ENCODE assay signal across 1 cellular context in the genomic region with DNA sequence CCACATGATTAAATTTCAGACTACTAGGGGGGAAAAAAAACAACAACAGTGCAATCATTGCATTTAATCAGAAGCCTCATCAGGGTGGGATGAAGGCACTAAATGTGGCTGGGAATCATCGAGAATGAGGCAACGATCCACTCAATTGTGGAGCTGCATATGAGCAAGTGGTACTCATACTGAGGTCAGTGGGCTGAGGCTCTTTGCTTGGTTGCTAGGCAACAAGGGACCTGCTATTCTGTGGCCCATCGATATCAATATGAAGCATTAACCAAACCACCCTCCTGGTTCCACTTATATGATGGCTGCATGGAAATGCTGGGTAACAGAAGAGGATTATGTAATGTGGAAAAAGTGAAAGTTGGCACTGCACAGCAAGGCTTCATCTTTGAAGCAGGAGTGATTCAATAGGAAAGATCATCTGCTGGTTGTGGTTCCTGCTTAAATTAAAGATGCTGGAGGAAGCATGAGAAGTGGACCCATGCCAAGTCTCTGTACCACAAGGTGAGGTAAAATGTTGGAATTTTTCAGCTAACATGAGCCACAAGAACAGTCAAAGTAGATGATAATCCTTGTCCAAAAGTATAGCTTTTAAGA.
TF ChIP-seq lines count a peak whose summit lies in the region.

No MANE protein-coding gene starts in this region.

TF ChIP-seq in GM12878, 131 proteins besides CTCF, POLR2A, EP300 and RAD21:
- TF ChIP-seq, protein P1, sequence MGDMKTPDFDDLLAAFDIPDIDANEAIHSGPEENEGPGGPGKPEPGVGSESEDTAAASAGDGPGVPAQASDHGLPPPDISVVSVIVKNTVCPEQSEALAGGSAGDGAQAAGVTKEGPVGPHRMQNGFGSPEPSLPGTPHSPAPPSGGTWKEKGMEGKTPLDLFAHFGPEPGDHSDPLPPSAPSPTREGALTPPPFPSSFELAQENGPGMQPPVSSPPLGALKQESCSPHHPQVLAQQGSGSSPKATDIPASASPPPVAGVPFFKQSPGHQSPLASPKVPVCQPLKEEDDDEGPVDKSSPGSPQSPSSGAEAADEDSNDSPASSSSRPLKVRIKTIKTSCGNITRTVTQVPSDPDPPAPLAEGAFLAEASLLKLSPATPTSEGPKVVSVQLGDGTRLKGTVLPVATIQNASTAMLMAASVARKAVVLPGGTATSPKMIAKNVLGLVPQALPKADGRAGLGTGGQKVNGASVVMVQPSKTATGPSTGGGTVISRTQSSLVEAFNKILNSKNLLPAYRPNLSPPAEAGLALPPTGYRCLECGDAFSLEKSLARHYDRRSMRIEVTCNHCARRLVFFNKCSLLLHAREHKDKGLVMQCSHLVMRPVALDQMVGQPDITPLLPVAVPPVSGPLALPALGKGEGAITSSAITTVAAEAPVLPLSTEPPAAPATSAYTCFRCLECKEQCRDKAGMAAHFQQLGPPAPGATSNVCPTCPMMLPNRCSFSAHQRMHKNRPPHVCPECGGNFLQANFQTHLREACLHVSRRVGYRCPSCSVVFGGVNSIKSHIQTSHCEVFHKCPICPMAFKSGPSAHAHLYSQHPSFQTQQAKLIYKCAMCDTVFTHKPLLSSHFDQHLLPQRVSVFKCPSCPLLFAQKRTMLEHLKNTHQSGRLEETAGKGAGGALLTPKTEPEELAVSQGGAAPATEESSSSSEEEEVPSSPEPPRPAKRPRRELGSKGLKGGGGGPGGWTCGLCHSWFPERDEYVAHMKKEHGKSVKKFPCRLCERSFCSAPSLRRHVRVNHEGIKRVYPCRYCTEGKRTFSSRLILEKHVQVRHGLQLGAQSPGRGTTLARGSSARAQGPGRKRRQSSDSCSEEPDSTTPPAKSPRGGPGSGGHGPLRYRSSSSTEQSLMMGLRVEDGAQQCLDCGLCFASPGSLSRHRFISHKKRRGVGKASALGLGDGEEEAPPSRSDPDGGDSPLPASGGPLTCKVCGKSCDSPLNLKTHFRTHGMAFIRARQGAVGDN (IDR thresholded peaks at IDR 0.05): no peak
- no peak for TF ChIP-seq RELB (IDR thresholded peaks at IDR 0.05; ENCODE audit: low read depth)
- peak; percentile 52; the same call in 1 of the 2 replicates for TF ChIP-seq BMI1 (IDR thresholded peaks at IDR 0.05; ENCODE audit: borderline replicate concordance)
- TF ChIP-seq ZSCAN29 (IDR thresholded peaks at IDR 0.05): no peak
- no peak for TF ChIP-seq SREBF2 (IDR thresholded peaks at IDR 0.05; ENCODE audit: low read length)
- no peak for TF ChIP-seq PML (IDR thresholded peaks at IDR 0.05; ENCODE audit: low read length)
- no peak for TF ChIP-seq RELA (IDR thresholded peaks at IDR 0.05; ENCODE audit: borderline replicate concordance, partially characterized antibody)
- TF ChIP-seq ZNF384 (IDR thresholded peaks at IDR 0.05; ENCODE audit: borderline replicate concordance, low read depth, low read length): no peak
- TF ChIP-seq, protein P2, sequence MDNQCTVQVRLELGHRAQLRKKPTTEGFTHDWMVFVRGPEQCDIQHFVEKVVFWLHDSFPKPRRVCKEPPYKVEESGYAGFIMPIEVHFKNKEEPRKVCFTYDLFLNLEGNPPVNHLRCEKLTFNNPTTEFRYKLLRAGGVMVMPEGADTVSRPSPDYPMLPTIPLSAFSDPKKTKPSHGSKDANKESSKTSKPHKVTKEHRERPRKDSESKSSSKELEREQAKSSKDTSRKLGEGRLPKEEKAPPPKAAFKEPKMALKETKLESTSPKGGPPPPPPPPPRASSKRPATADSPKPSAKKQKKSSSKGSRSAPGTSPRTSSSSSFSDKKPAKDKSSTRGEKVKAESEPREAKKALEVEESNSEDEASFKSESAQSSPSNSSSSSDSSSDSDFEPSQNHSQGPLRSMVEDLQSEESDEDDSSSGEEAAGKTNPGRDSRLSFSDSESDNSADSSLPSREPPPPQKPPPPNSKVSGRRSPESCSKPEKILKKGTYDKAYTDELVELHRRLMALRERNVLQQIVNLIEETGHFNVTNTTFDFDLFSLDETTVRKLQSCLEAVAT (IDR thresholded peaks at IDR 0.05): no peak
- no peak for TF ChIP-seq ZBTB4 (CRISPR knock-in tag; IDR thresholded peaks at IDR 0.05)
- no peak for TF ChIP-seq BCL11A (IDR thresholded peaks at IDR 0.05; ENCODE audit: low read depth, low read length)
- TF ChIP-seq, protein P3, sequence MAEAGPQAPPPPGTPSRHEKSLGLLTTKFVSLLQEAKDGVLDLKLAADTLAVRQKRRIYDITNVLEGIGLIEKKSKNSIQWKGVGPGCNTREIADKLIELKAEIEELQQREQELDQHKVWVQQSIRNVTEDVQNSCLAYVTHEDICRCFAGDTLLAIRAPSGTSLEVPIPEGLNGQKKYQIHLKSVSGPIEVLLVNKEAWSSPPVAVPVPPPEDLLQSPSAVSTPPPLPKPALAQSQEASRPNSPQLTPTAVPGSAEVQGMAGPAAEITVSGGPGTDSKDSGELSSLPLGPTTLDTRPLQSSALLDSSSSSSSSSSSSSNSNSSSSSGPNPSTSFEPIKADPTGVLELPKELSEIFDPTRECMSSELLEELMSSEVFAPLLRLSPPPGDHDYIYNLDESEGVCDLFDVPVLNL (IDR thresholded peaks at IDR 0.05; ENCODE audit: low read depth, low read length): no peak
- TF ChIP-seq HDGF (IDR thresholded peaks at IDR 0.05): no peak
- TF ChIP-seq FOXK2 (IDR thresholded peaks at IDR 0.05): no peak
- TF ChIP-seq PKNOX1 (IDR thresholded peaks at IDR 0.05): no peak
- no peak for TF ChIP-seq RAD51 (IDR thresholded peaks at IDR 0.05)
- peak; percentile 27 for TF ChIP-seq JUNB (IDR thresholded peaks at IDR 0.05)
